23 cellular contexts compared by ENCODE assay signal in the genomic region with DNA sequence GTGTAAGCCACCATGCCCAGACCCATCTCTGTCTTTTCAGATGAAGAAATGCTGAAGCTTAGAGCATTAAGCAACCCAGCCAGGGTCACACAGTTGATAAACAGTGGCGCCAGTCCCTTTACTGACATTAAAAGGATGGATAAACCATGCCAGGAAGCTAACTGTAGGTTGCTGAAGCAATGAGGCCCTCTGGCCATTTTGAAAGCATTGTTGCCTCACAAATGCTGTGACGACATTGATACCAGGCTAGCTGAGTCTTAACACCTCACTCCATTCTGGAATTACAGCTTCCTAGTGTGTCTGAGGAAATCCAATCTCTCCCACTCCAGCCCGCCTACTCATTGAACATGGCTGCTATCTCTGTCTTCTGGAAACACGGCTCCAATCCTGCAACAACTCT.
"Had no signal": no experiment of that assay in that cellular context is flagged by ENCODE, and none has a peak within 500 bp of the region (broad histone marks: within the 10 kb centered on the region; RNA-seq: fewer than 3 reads in every experiment).

No MANE protein-coding gene starts in this region.

- H3K4me3 Mint-ChIP-seq: dendritic cell treated with granulocyte-macrophage colony-stimulating factor and Interleukin-4, amounts not matched to agents 40 ng/mL and 50 ng/mL, for 4 days; effector memory CD8-positive, alpha-beta T cell; endodermal cell; immature natural killer cell; naive thymus-derived CD4-positive, alpha-beta T cell had no signal

- H3K4me1 Mint-ChIP-seq: immature natural killer cell; naive thymus-derived CD4-positive, alpha-beta T cell had no signal

- H3K9me3 ChIP-seq: colonic mucosa, esophagus squamous epithelium, gastroesophageal sphincter, heart left ventricle, left ventricle myocardium inferior, lower lobe of right lung had no signal

- H3K27ac ChIP-seq: colonic mucosa, esophagus squamous epithelium, foreskin keratinocyte, gastroesophageal sphincter, heart left ventricle, hepatocyte, left ventricle myocardium inferior, lower lobe of right lung had no signal

- H3K27me3 Mint-ChIP-seq: dendritic cell treated with granulocyte-macrophage colony-stimulating factor and Interleukin-4, amounts not matched to agents 40 ng/mL and 50 ng/mL, for 4 days had no signal

- H3K4me3 ChIP-seq: colonic mucosa, esophagus squamous epithelium, gastroesophageal sphincter, heart left ventricle, hepatocyte, left ventricle myocardium inferior, lower lobe of right lung had no signal

- H3K27me3 ChIP-seq: colonic mucosa, esophagus squamous epithelium, foreskin keratinocyte, gastroesophageal sphincter, heart left ventricle, hepatocyte had no signal

- DNase-seq: colonic mucosa; cortex of kidney; effector CD8-positive, alpha-beta T cell; effector memory CD8-positive, alpha-beta T cell; endodermal cell; esophagus squamous epithelium; foreskin keratinocyte; heart left ventricle; hypothalamus; immature natural killer cell; islet precursor cell; kidney; kidney glomerular epithelial cell; left colon; left ventricle myocardium inferior; lower lobe of right lung; mesendoderm; midbrain; naive thymus-derived CD4-positive, alpha-beta T cell had no signal

- H3K4me2 ChIP-seq: hepatocyte had no signal

- H2AFZ ChIP-seq: hepatocyte had no signal

- ATAC-seq: effector memory CD8-positive, alpha-beta T cell; foreskin keratinocyte; gastroesophageal sphincter; heart left ventricle; left colon; left lobe of liver; lower lobe of right lung had no signal

- H3K79me2 ChIP-seq: hepatocyte had no signal

- H3K36me3 ChIP-seq: colonic mucosa, gastroesophageal sphincter, heart left ventricle, lower lobe of right lung had no signal

- H3K36me3 Mint-ChIP-seq: immature natural killer cell; naive thymus-derived CD4-positive, alpha-beta T cell had no signal

- H3K4me1 ChIP-seq: colonic mucosa, foreskin keratinocyte, lower lobe of right lung had no signal

- H3K27ac Mint-ChIP-seq: dendritic cell treated with granulocyte-macrophage colony-stimulating factor and Interleukin-4, amounts not matched to agents 40 ng/mL and 50 ng/mL, for 4 days; effector memory CD8-positive, alpha-beta T cell; endodermal cell; immature natural killer cell; naive thymus-derived CD4-positive, alpha-beta T cell had no signal

- H3K9me3 Mint-ChIP-seq: dendritic cell treated with granulocyte-macrophage colony-stimulating factor and Interleukin-4, amounts not matched to agents 40 ng/mL and 50 ng/mL, for 4 days; effector memory CD8-positive, alpha-beta T cell; endodermal cell had no signal
